1 cellular context compared by ENCODE assay signal in the genomic region with DNA sequence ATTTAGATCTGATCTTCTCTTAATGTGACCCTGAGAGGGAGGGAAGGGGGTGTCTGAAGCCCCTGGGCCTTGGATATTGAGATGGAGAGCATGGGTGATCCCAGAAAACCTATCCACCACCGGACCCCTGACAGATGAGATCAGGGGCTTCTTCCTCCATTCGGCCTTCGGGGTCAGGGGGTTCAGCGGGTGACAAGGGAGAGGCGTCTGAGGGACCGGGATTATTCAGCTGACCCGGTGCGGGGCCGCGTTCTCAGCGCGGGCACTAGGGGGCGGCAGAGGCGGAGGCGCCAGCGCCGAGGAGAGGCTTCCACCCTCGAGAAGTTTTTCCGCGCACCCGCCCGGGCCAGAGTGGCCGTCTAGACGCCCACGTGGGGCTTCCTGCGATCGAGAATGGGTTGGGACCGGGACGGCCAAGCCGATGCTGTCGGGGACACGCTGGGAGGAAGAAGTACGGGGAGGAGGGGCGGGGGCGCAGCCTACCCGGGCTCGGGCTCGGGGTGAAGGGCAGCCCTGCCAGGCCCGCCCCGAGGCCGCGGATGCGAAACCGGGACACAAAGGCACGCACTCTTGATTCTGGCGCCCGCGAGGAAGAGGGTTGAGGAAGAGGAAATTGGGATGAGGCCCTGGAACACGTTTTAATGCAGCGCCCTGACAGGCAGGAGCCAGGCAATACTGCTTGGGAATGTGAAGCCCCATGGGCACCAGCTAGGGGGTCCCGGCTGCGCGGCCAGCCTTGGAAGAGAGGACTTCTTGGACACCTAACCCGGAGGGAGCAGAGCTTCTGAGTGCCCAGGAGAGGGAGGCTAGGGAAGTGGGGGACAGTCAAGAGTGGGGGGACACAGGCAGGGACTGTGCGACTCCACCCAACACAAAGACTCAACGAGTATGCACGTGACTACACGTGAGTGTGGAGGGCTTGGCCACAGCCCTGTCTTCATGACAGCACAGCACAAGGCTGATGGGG.
A peak's percentile ranks its signal among the peaks of the same experiment; 100 is the strongest.
TF ChIP-seq lines count a peak whose summit lies in the region.

No MANE protein-coding gene starts in this region.

TF ChIP-seq in HepG2, 621 proteins besides CTCF, POLR2A, EP300 and RAD21 (continued from another document and continues in another):
- TF ChIP-seq, protein P1, sequence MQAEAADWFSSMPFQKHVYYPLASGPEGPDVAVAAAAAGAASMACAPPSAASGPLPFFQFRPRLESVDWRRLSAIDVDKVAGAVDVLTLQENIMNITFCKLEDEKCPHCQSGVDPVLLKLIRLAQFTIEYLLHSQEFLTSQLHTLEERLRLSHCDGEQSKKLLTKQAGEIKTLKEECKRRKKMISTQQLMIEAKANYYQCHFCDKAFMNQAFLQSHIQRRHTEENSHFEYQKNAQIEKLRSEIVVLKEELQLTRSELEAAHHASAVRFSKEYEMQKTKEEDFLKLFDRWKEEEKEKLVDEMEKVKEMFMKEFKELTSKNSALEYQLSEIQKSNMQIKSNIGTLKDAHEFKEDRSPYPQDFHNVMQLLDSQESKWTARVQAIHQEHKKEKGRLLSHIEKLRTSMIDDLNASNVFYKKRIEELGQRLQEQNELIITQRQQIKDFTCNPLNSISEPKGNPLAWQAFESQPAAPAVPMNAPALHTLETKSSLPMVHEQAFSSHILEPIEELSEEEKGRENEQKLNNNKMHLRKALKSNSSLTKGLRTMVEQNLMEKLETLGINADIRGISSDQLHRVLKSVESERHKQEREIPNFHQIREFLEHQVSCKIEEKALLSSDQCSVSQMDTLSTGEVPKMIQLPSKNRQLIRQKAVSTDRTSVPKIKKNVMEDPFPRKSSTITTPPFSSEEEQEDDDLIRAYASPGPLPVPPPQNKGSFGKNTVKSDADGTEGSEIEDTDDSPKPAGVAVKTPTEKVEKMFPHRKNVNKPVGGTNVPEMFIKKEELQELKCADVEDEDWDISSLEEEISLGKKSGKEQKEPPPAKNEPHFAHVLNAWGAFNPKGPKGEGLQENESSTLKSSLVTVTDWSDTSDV (CRISPR knock-in tag; IDR thresholded peaks at IDR 0.05) = peak; percentile 5; the same call in 1 of the 2 replicates
- TF ChIP-seq GZF1 (CRISPR knock-in tag; IDR thresholded peaks at IDR 0.05) (no peak), RBAK (CRISPR knock-in tag; IDR thresholded peaks at IDR 0.05) (no peak), SCMH1 (CRISPR knock-in tag; IDR thresholded peaks at IDR 0.05; ENCODE audit: borderline replicate concordance) (no peak), ZNF451 (CRISPR knock-in tag; IDR thresholded peaks at IDR 0.05) (0 out of 2 replicates have a peak, but pooled peaks have one; percentile 32), MED13 (CRISPR knock-in tag; IDR thresholded peaks at IDR 0.05) (no peak), MTA1 (CRISPR knock-in tag; IDR thresholded peaks at IDR 0.05; ENCODE audit: borderline replicate concordance) (peak; percentile 71; the same call in 1 of the 2 replicates), DPF2 (CRISPR knock-in tag; IDR thresholded peaks at IDR 0.05; ENCODE audit: borderline replicate concordance, low read depth) (no peak), XRCC5 (optimal IDR thresholded peaks at IDR 0.05; ENCODE audit: low read length) (peak; percentile 96), ZNF547 (CRISPR knock-in tag; IDR thresholded peaks at IDR 0.05) (peak; percentile 66), ZEB1 (IDR thresholded peaks at IDR 0.05; ENCODE audit: insufficient replicate concordance, low read depth) (no peak), ZKSCAN5 (CRISPR knock-in tag; IDR thresholded peaks at IDR 0.05) (no peak), ZNF343 (CRISPR knock-in tag; IDR thresholded peaks at IDR 0.05) (no peak), ZNF670 (CRISPR knock-in tag; IDR thresholded peaks at IDR 0.05; ENCODE audit: borderline replicate concordance) (no peak), KDM1A (CRISPR knock-in tag; IDR thresholded peaks at IDR 0.05) (no peak), RXRB (CRISPR knock-in tag; IDR thresholded peaks at IDR 0.05; ENCODE audit: borderline replicate concordance) (0 out of 2 replicates have a peak, but pooled peaks have one; percentile 32), EZH2 (conservative IDR thresholded peaks at IDR 0.05; ENCODE audit: low read depth, low read length) (0 out of 2 replicates have a peak, but pooled peaks have one; percentile 66), ZNF235 (CRISPR knock-in tag; IDR thresholded peaks at IDR 0.05; ENCODE audit: borderline replicate concordance) (0 out of 2 replicates have a peak, but pooled peaks have one; percentile 51), ZNF234 (CRISPR knock-in tag; conservative IDR thresholded peaks at IDR 0.05) (no peak), ZSCAN29 (CRISPR knock-in tag; conservative IDR thresholded peaks at IDR 0.05) (peak; percentile 90; the same call in 1 of the 2 replicates), NFATC3 (CRISPR knock-in tag; IDR thresholded peaks at IDR 0.05) (no peak), KLF13 (CRISPR knock-in tag; IDR thresholded peaks at IDR 0.05) (0 out of 2 replicates have a peak, but pooled peaks have one; percentile 14), BRD4 (CRISPR knock-in tag; IDR thresholded peaks at IDR 0.05) (no peak), NR2C2 (CRISPR knock-in tag; IDR thresholded peaks at IDR 0.05; ENCODE audit: borderline replicate concordance) (peak; percentile 31; the same call in 1 of the 2 replicates), SMARCE1 (IDR thresholded peaks at IDR 0.05; ENCODE audit: borderline replicate concordance) (no peak)
- TF ChIP-seq, protein P2, sequence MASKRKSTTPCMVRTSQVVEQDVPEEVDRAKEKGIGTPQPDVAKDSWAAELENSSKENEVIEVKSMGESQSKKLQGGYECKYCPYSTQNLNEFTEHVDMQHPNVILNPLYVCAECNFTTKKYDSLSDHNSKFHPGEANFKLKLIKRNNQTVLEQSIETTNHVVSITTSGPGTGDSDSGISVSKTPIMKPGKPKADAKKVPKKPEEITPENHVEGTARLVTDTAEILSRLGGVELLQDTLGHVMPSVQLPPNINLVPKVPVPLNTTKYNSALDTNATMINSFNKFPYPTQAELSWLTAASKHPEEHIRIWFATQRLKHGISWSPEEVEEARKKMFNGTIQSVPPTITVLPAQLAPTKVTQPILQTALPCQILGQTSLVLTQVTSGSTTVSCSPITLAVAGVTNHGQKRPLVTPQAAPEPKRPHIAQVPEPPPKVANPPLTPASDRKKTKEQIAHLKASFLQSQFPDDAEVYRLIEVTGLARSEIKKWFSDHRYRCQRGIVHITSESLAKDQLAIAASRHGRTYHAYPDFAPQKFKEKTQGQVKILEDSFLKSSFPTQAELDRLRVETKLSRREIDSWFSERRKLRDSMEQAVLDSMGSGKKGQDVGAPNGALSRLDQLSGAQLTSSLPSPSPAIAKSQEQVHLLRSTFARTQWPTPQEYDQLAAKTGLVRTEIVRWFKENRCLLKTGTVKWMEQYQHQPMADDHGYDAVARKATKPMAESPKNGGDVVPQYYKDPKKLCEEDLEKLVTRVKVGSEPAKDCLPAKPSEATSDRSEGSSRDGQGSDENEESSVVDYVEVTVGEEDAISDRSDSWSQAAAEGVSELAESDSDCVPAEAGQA (IDR thresholded peaks at IDR 0.05; ENCODE audit: low read depth) = no peak; the same call in 1 of the 2 replicates
- TF ChIP-seq, protein P2 (CRISPR knock-in tag; IDR thresholded peaks at IDR 0.05; ENCODE audit: borderline replicate concordance) = no peak
- TF ChIP-seq, protein P3, sequence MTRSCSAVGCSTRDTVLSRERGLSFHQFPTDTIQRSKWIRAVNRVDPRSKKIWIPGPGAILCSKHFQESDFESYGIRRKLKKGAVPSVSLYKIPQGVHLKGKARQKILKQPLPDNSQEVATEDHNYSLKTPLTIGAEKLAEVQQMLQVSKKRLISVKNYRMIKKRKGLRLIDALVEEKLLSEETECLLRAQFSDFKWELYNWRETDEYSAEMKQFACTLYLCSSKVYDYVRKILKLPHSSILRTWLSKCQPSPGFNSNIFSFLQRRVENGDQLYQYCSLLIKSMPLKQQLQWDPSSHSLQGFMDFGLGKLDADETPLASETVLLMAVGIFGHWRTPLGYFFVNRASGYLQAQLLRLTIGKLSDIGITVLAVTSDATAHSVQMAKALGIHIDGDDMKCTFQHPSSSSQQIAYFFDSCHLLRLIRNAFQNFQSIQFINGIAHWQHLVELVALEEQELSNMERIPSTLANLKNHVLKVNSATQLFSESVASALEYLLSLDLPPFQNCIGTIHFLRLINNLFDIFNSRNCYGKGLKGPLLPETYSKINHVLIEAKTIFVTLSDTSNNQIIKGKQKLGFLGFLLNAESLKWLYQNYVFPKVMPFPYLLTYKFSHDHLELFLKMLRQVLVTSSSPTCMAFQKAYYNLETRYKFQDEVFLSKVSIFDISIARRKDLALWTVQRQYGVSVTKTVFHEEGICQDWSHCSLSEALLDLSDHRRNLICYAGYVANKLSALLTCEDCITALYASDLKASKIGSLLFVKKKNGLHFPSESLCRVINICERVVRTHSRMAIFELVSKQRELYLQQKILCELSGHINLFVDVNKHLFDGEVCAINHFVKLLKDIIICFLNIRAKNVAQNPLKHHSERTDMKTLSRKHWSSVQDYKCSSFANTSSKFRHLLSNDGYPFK (CRISPR knock-in tag; IDR thresholded peaks at IDR 0.05; ENCODE audit: borderline replicate concordance) = 0 out of 2 replicates have a peak, but pooled peaks have one; percentile 52
- TF ChIP-seq, protein P4, sequence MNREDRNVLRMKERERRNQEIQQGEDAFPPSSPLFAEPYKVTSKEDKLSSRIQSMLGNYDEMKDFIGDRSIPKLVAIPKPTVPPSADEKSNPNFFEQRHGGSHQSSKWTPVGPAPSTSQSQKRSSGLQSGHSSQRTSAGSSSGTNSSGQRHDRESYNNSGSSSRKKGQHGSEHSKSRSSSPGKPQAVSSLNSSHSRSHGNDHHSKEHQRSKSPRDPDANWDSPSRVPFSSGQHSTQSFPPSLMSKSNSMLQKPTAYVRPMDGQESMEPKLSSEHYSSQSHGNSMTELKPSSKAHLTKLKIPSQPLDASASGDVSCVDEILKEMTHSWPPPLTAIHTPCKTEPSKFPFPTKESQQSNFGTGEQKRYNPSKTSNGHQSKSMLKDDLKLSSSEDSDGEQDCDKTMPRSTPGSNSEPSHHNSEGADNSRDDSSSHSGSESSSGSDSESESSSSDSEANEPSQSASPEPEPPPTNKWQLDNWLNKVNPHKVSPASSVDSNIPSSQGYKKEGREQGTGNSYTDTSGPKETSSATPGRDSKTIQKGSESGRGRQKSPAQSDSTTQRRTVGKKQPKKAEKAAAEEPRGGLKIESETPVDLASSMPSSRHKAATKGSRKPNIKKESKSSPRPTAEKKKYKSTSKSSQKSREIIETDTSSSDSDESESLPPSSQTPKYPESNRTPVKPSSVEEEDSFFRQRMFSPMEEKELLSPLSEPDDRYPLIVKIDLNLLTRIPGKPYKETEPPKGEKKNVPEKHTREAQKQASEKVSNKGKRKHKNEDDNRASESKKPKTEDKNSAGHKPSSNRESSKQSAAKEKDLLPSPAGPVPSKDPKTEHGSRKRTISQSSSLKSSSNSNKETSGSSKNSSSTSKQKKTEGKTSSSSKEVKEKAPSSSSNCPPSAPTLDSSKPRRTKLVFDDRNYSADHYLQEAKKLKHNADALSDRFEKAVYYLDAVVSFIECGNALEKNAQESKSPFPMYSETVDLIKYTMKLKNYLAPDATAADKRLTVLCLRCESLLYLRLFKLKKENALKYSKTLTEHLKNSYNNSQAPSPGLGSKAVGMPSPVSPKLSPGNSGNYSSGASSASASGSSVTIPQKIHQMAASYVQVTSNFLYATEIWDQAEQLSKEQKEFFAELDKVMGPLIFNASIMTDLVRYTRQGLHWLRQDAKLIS (CRISPR knock-in tag; IDR thresholded peaks at IDR 0.05) = no peak
- TF ChIP-seq, protein P5, sequence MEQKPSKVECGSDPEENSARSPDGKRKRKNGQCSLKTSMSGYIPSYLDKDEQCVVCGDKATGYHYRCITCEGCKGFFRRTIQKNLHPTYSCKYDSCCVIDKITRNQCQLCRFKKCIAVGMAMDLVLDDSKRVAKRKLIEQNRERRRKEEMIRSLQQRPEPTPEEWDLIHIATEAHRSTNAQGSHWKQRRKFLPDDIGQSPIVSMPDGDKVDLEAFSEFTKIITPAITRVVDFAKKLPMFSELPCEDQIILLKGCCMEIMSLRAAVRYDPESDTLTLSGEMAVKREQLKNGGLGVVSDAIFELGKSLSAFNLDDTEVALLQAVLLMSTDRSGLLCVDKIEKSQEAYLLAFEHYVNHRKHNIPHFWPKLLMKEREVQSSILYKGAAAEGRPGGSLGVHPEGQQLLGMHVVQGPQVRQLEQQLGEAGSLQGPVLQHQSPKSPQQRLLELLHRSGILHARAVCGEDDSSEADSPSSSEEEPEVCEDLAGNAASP (CRISPR knock-in tag; IDR thresholded peaks at IDR 0.05; ENCODE audit: borderline replicate concordance) = peak; percentile 42; the same call in 1 of the 2 replicates
- TF ChIP-seq, protein P6, sequence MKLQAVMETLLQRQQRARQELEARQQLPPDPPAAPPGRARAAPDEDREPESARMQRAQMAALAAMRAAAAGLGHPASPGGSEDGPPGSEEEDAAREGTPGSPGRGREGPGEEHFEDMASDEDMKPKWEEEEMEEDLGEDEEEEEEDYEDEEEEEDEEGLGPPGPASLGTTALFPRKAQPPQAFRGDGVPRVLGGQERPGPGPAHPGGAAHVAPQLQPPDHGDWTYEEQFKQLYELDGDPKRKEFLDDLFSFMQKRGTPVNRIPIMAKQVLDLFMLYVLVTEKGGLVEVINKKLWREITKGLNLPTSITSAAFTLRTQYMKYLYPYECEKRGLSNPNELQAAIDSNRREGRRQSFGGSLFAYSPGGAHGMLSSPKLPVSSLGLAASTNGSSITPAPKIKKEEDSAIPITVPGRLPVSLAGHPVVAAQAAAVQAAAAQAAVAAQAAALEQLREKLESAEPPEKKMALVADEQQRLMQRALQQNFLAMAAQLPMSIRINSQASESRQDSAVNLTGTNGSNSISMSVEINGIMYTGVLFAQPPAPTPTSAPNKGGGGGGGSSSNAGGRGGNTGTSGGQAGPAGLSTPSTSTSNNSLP (IDR thresholded peaks at IDR 0.05; ENCODE audit: low read depth, low read length) = no peak
- TF ChIP-seq, protein P7, sequence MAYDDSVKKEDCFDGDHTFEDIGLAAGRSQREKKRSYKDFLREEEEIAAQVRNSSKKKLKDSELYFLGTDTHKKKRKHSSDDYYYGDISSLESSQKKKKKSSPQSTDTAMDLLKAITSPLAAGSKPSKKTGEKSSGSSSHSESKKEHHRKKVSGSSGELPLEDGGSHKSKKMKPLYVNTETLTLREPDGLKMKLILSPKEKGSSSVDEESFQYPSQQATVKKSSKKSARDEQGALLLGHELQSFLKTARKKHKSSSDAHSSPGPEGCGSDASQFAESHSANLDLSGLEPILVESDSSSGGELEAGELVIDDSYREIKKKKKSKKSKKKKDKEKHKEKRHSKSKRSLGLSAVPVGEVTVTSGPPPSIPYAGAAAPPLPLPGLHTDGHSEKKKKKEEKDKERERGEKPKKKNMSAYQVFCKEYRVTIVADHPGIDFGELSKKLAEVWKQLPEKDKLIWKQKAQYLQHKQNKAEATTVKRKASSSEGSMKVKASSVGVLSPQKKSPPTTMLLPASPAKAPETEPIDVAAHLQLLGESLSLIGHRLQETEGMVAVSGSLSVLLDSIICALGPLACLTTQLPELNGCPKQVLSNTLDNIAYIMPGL (CRISPR knock-in tag; IDR thresholded peaks at IDR 0.05; ENCODE audit: borderline replicate concordance in 1 of 2, low read depth in 1 of 2) = peak; percentile 89 to 92
